Comparison of ENCODE assay signal across 19 cellular contexts in genomic region chr12:10505620-10506019, GRCh38. TPM values are rescaled to one million over a fixed set of nuclear protein-coding genes. Genes with fewer than 3 reads are reported as not detected.
DNase-seq lines count a peak whose midpoint lies in the region; ATAC-seq, FAIRE-seq and TF ChIP-seq lines count a peak whose summit lies in the region.
"Had no signal": no experiment of that assay in that cellular context is flagged by ENCODE, and none has a peak within 500 bp of the region (broad histone marks: within the 10 kb centered on the region; RNA-seq: fewer than 3 reads in every experiment).

EIF2S3B (plus strand) TSS chr12:10505890; CDS start chr12:10505903, 13 bp downstream.

- no peak within 1 kb of the TSS for H3K23ac ChIP-seq in neuronal stem cell (ENCODE audit: low read depth, low read length, poor library complexity)

- no peak within 1 kb of the TSS for H3K27ac Mint-ChIP-seq in T-helper 17 cell
- H3K27ac Mint-ChIP-seq: B cell; CD4-positive, alpha-beta T cell; HFFc6; IgD-negative memory B cell had no signal

- no peak within 1 kb of the TSS for H3K4me3 Mint-ChIP-seq in T-helper 17 cell
- H3K4me3 Mint-ChIP-seq: B cell; CD4-positive, alpha-beta T cell; HFFc6; IgD-negative memory B cell had no signal

- H3K27me3 ChIP-seq in neuronal stem cell (ENCODE audit: control insufficient read depth in 3 of 3, insufficient read depth in 3 of 3, low read depth in 1 of 3, low read length in 3 of 3), result peaks cover 0 to 2% (median 0%) of the 10 kb centered on the region in 3 experiments

- no peak within 1 kb of the TSS for H2AK5ac ChIP-seq in neuronal stem cell (ENCODE audit: low read depth, low read length)

- H4K8ac ChIP-seq in neuronal stem cell (ENCODE audit: low read depth, low read length), result peak within 1 kb of the TSS; percentile 17

- no peaks in the 10 kb centered on the region for H3K9me3 ChIP-seq in kidney (ENCODE audit: control insufficient read depth in 1 of 2, low read length in 2 of 2)
- no peaks in the 10 kb centered on the region for H3K9me3 ChIP-seq in neuronal stem cell (replicated peaks in 1 of 2; ENCODE audit: control insufficient read depth in 2 of 2, insufficient read depth in 1 of 2, low read depth in 1 of 2, low read length in 2 of 2)
- H3K9me3 ChIP-seq in T-helper 17 cell (ENCODE audit: control insufficient read depth, low read length, poor library complexity, severe bottlenecking), result no peaks in the 10 kb centered on the region

- H3K36me3 ChIP-seq in kidney (ENCODE audit: control insufficient read depth in 1 of 2, insufficient read depth in 2 of 2, low read length in 2 of 2) (no peaks in the 10 kb centered on the region), neuronal stem cell (replicated peaks in 1 of 2; ENCODE audit: control insufficient read depth in 2 of 2, insufficient read depth in 2 of 2, low read length in 2 of 2) (no peaks in the 10 kb centered on the region)

- DNase-seq in A172 (ENCODE audit: low spot score), result no peak
- DNase-seq in HuH-7 (ENCODE audit: low spot score), result peak; percentile 52
- DNase-seq in kidney, result peak; percentile 56
- DNase-seq in neuronal stem cell (ENCODE audit: low spot score), result no peak
- no peak for DNase-seq in T-helper 17 cell
- DNase-seq: C1 segment of cervical spinal cord; CD4-positive, alpha-beta T cell; DMS153; DMS79 treated with DMSO at 0.1 percent for 48 hours; EL; HCEC 1CT; HFFc6 had no signal

- intact Hi-C loops in kidney (cut with DNase I), result no loop called here

- H3K18ac ChIP-seq in neuronal stem cell (ENCODE audit: low read length), result no peak within 1 kb of the TSS

- no peak within 1 kb of the TSS for H2BK5ac ChIP-seq in neuronal stem cell (ENCODE audit: low read length)

- no peak for FAIRE-seq in kidney (lab: Jason Lieb, UNC)
- FAIRE-seq: G401.6, H1 had no signal

- H3K4me2 ChIP-seq in neuronal stem cell (ENCODE audit: insufficient read depth, low read length, poor library complexity, severe bottlenecking), result no peak within 1 kb of the TSS

- ATAC-seq in GM21526 (IDR thresholded peaks at IDR 0.05; ENCODE audit: low FRiP score, unreplicated experiment) (no peak), HG03378 (IDR thresholded peaks at IDR 0.05; ENCODE audit: unreplicated experiment) (no peak), T-helper 17 cell (no peak), GM18907 (IDR thresholded peaks at IDR 0.05; ENCODE audit: unreplicated experiment) (no peak)

- no peak within 1 kb of the TSS for H4K91ac ChIP-seq in neuronal stem cell (ENCODE audit: low read depth, low read length, poor library complexity)

- no peak within 1 kb of the TSS for H2BK12ac ChIP-seq in neuronal stem cell (ENCODE audit: low read length)

- no peak within 1 kb of the TSS for H2BK15ac ChIP-seq in neuronal stem cell (ENCODE audit: low read length)

- no peaks in the 10 kb centered on the region for H3K36me3 Mint-ChIP-seq in T-helper 17 cell (ENCODE audit: low read depth)
- H3K36me3 Mint-ChIP-seq: IgD-negative memory B cell had no signal

- no peak within 1 kb of the TSS for H3K4ac ChIP-seq in neuronal stem cell (ENCODE audit: low read length)

- H3K9ac ChIP-seq in kidney (ENCODE audit: low read length in 2 of 2) (no peak within 1 kb of the TSS), neuronal stem cell (ENCODE audit: low read depth, low read length, poor library complexity) (no peak within 1 kb of the TSS)

- H2AFZ ChIP-seq in neuronal stem cell (ENCODE audit: low read length), result peak within 1 kb of the TSS; percentile 22

- TF ChIP-seq CTCF in kidney (IDR thresholded peaks at IDR 0.05; ENCODE audit: borderline replicate concordance, extremely low read depth, insufficient read depth), result no peak

- H3K4me3 ChIP-seq in kidney (ENCODE audit: low read length in 2 of 2) (no peak within 1 kb of the TSS), neuronal stem cell (ENCODE audit: low read length in 2 of 2) (peak within 1 kb of the TSS in 1 of 2 donors; percentile 1)

- H3K14ac ChIP-seq in neuronal stem cell (ENCODE audit: low read length), result no peak within 1 kb of the TSS

- WGBS in neuronal stem cell (ENCODE audit: extremely low coverage in 2 of 2, insufficient read length in 2 of 2, insufficient replicate concordance in 1 of 2), 2 donors, result no CpG with 5 or more reads among the region's 22 CpGs

- peaks cover 49% of the 10 kb centered on the region for H3K27me3 Mint-ChIP-seq in T-helper 17 cell

- H3K79me1 ChIP-seq in neuronal stem cell (ENCODE audit: low read depth, low read length), result no peaks in the 10 kb centered on the region

- H2BK120ac ChIP-seq in neuronal stem cell (ENCODE audit: low read depth, low read length), result no peak within 1 kb of the TSS

- H3K4me1 ChIP-seq in kidney (ENCODE audit: control insufficient read depth in 1 of 2, insufficient read depth in 1 of 2, low read depth in 1 of 2, low read length in 2 of 2), result no peaks in the 10 kb centered on the region
- H3K4me1 ChIP-seq in neuronal stem cell (ENCODE audit: control insufficient read depth in 2 of 2, insufficient read depth in 1 of 2, low read depth in 1 of 2, low read length in 2 of 2), result no peaks in the 10 kb centered on the region

- H3K4me1 Mint-ChIP-seq in T-helper 17 cell, result peaks cover 2% of the 10 kb centered on the region
- H3K4me1 Mint-ChIP-seq: B cell, IgD-negative memory B cell had no signal

- H3K27ac ChIP-seq in kidney (ENCODE audit: low read depth in 2 of 2, low read length in 2 of 2) (no peak within 1 kb of the TSS), neuronal stem cell (replicated peaks; ENCODE audit: low read length) (no peak within 1 kb of the TSS)

RNA-seq across cellular contexts. Expression of gene EIF2S3B, which starts in this region (rescaled TPM):
- total RNA-seq in A172 (2014; rRNA removed; shearing (Covaris generic)), result 17.1 and 27.3 TPM in 2 replicates
- total RNA-seq in kidney (1.5 TPM), T-helper 17 cell (under 1 TPM; 0.45 to 0.50 TPM)
- polyA plus RNA-seq in kidney (ENCODE audit: insufficient read depth, low read depth, low replicate concordance), result not detected
- 3.1 TPM for polyA plus RNA-seq in neuronal stem cell (2013, experiment 1 of 2)
- polyA plus RNA-seq in neuronal stem cell (2013, experiment 2 of 2), result 3.0 TPM

Comparison
In these comparisons a context has a peak if more than half of its experiments do, and no peak if none do; other contexts are left out.
1. DNase-seq: peak in HuH-7 (single experiment) and kidney (single experiment); none in A172 (single experiment), neuronal stem cell (single experiment) and T-helper 17 cell (0 of 3).